23 cellular contexts compared by ENCODE assay signal in the genomic region with DNA sequence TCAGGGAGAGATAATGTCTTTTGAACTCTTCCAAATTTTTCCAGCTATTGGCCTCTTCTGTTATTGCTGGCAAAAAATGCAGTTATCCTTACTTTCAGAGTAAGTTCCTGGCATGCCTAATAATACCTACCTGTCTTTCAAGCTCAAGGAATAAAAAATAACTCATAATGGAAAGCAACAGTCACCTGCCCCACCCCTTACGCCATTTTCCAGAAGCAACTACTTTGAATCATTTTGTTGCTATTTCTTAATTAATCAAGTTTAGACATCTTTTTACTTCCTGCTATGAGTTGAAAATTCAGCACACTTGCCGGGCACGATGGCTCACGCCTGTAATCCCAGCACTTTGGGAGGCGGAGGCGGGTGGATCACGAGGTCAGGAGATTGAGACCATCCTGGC.
"Had no signal": no experiment of that assay in that cellular context is flagged by ENCODE, and none has a peak within 500 bp of the region (broad histone marks: within the 10 kb centered on the region; RNA-seq: fewer than 3 reads in every experiment).

No MANE protein-coding gene starts in this region.

- H3K4me1 ChIP-seq: esophagus muscularis mucosa, gastroesophageal sphincter, left lung, lower lobe of right lung had no signal

- H3K27ac ChIP-seq: coronary artery, dorsolateral prefrontal cortex, epithelial cell of prostate, esophagus muscularis mucosa, gastroesophageal sphincter, heart left ventricle, hepatocyte, left lung, lower lobe of right lung had no signal

- DNase-seq: dermis blood vessel endothelial cell; dorsolateral prefrontal cortex; effector CD4-positive, alpha-beta T cell; effector memory CD4-positive, alpha-beta T cell; erythroblast; foreskin fibroblast; heart left ventricle; hypothalamus; immature natural killer cell; islet precursor cell; left cardiac atrium; left lung; left ventricle myocardium superior; lower lobe of right lung; mesenchymal stem cell; mucosa of descending colon; naive B cell; naive thymus-derived CD8-positive, alpha-beta T cell had no signal

- H3K27me3 ChIP-seq: dorsolateral prefrontal cortex, esophagus muscularis mucosa, gastroesophageal sphincter, heart left ventricle, hepatocyte, left lung had no signal

- ATAC-seq: gastroesophageal sphincter; heart left ventricle; left cardiac atrium; left lung; left ventricle myocardium superior; lower lobe of right lung; mucosa of descending colon; naive thymus-derived CD8-positive, alpha-beta T cell had no signal
